In the genomic region with DNA sequence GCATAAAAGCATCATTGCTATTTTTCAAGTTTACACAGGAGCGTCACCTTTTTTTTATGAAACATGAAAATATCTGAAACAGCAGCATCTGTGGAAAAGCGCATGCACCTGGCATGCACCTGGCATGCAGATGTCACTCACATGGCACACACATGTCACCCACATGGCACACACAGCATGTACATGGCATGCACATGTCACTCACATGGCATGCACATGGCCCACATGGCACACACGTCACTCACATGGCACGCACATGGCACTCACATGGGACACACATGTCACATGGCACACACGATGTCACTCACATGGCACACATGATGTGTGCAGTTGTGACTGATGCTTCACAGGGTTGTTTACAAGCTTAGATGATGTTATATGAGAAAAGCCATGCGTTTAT, we compare ENCODE assay signal across 20 cellular contexts.
"Had no signal": no experiment of that assay in that cellular context is flagged by ENCODE, and none has a peak within 500 bp of the region (broad histone marks: within the 10 kb centered on the region; RNA-seq: fewer than 3 reads in every experiment).

No MANE protein-coding gene starts in this region.

- ATAC-seq: foreskin keratinocyte; heart left ventricle; left colon; naive thymus-derived CD4-positive, alpha-beta T cell had no signal

- H3K27ac ChIP-seq: epithelial cell of prostate, esophagus muscularis mucosa, foreskin keratinocyte, heart left ventricle, neutrophil, sigmoid colon, skin epidermis, stomach, thoracic aorta, transverse colon had no signal

- H3K36me3 ChIP-seq: sigmoid colon, thoracic aorta, transverse colon had no signal

- H3K27me3 Mint-ChIP-seq: naive thymus-derived CD4-positive, alpha-beta T cell had no signal

- H3K27ac Mint-ChIP-seq: naive thymus-derived CD4-positive, alpha-beta T cell; nephron progenitor cell had no signal

- H3K27me3 ChIP-seq: esophagus muscularis mucosa, foreskin keratinocyte, heart left ventricle, neutrophil, sigmoid colon, stomach, transverse colon had no signal

- H3K9me3 Mint-ChIP-seq: naive thymus-derived CD4-positive, alpha-beta T cell; nephron progenitor cell had no signal

- DNase-seq: cortex of kidney; effector memory CD4-positive, alpha-beta T cell; foreskin keratinocyte; heart left ventricle; hippocampal formation; left colon; naive thymus-derived CD4-positive, alpha-beta T cell; nephron progenitor cell; sigmoid colon; stimulated activated CD4-positive, alpha-beta T cell treated with anti-CD3 and anti-CD28 coated beads, Interleukin-12 subunit alpha, Interleukin-12 subunit beta, amount 100 ng/mL, for 4 hours; stimulated activated naive CD4-positive, alpha-beta T cell; stomach; substantia nigra; transverse colon had no signal

- H3K9me3 ChIP-seq: esophagus muscularis mucosa, heart left ventricle, neutrophil, sigmoid colon, stomach, thoracic aorta, transverse colon had no signal

- H3K4me1 ChIP-seq: esophagus muscularis mucosa, foreskin keratinocyte, heart left ventricle, sigmoid colon, stomach, transverse colon had no signal

- FAIRE-seq: endometrium had no signal

- H3K4me3 Mint-ChIP-seq: naive thymus-derived CD4-positive, alpha-beta T cell; nephron progenitor cell had no signal

- H3K4me3 ChIP-seq: esophagus muscularis mucosa, heart left ventricle, sigmoid colon, skin epidermis, stomach, thoracic aorta, transverse colon had no signal
